Comparison of ENCODE assay signal across 15 cellular contexts in genomic region chr16:80174416-80174815, GRCh38.
DNase-seq lines count a peak whose midpoint lies in the region; ATAC-seq and TF ChIP-seq lines count a peak whose summit lies in the region.
"Had no signal": no experiment of that assay in that cellular context is flagged by ENCODE, and none has a peak within 500 bp of the region (broad histone marks: within the 10 kb centered on the region; RNA-seq: fewer than 3 reads in every experiment).

No MANE protein-coding gene starts in this region.

- TF ChIP-seq CTCF in BJ (IDR thresholded peaks at IDR 0.05; ENCODE audit: insufficient read depth, low read depth, low read length), result no peak
- TF ChIP-seq CTCF in epithelial cell of esophagus (IDR thresholded peaks at IDR 0.05; ENCODE audit: insufficient read depth, low read depth, low read length, missing control alignments), result no peak
- TF ChIP-seq CTCF in stomach (IDR thresholded peaks at IDR 0.05), result no peak

- H3K4me1 ChIP-seq in mesodermal cell (ENCODE audit: control insufficient read depth, insufficient read depth, low read length, poor library complexity, severe bottlenecking) (peaks cover 12% of the 10 kb centered on the region), stomach (no peaks in the 10 kb centered on the region)
- H3K4me1 ChIP-seq: prostate gland had no signal

- no peak overlapping the region for H3K27ac Mint-ChIP-seq in activated CD4-positive, alpha-beta memory T cell treated with anti-CD3 and anti-CD28 coated beads for 36 hours
- H3K27ac Mint-ChIP-seq: stimulated activated naive CD8-positive, alpha-beta T cell treated with anti-CD3 and anti-CD28 coated beads, Interleukin-15, Interleukin-2, amounts not matched to agents 100 ng/mL and 50 ng/mL, for 24 hours had no signal

- intact Hi-C loops in activated CD4-positive, alpha-beta memory T cell treated with anti-CD3 and anti-CD28 coated beads for 36 hours (cut with micrococcal nuclease), result no loop called here
- intact Hi-C loops in stomach (cut with DNase I; ENCODE audit: low total_unique reads), result no loop called here

- WGBS in mesodermal cell (ENCODE audit: insufficient coverage in 2 of 2), 2 experiments, result no CpG with 5 or more reads among the region's 2 CpGs
- WGBS in stomach, 5 donors, result 52 to 60% (median 59%) methylated on average over 2 of the region's 2 CpGs

- no peak for TF ChIP-seq POLR2A in stomach (IDR thresholded peaks at IDR 0.05)

- no peaks in the 10 kb centered on the region for H3K9me3 Mint-ChIP-seq in activated CD4-positive, alpha-beta memory T cell treated with anti-CD3 and anti-CD28 coated beads for 36 hours
- H3K9me3 Mint-ChIP-seq: stimulated activated naive CD8-positive, alpha-beta T cell treated with anti-CD3 and anti-CD28 coated beads, Interleukin-15, Interleukin-2, amounts not matched to agents 100 ng/mL and 50 ng/mL, for 24 hours had no signal

- H3K27ac ChIP-seq in mesodermal cell (ENCODE audit: low read depth, low read length, severe bottlenecking) (peak overlapping the region; percentile 47), stomach (no peak overlapping the region)
- H3K27ac ChIP-seq: prostate gland had no signal

- POLR2A ChIA-PET in BJ (lab: Charles Lee), result no interaction called here
- POLR2A ChIA-PET in activated CD4-positive, alpha-beta memory T cell treated with anti-CD3 and anti-CD28 coated beads for 36 hours (lab: Charles Lee), result no interaction called here

- no peak for ATAC-seq in activated CD4-positive, CD25-positive, alpha-beta regulatory T cell treated with anti-CD3 and anti-CD28 coated beads, Interleukin-2, amount 50 U/mL, for 24 hours

- H3K27me3 ChIP-seq in BJ (ENCODE audit: control insufficient read depth, insufficient read depth, low read length) (no peaks in the 10 kb centered on the region), stomach (no peaks in the 10 kb centered on the region)

- H3K4me1 Mint-ChIP-seq in activated CD4-positive, alpha-beta memory T cell treated with anti-CD3 and anti-CD28 coated beads for 36 hours (ENCODE audit: low read depth), result no peaks in the 10 kb centered on the region

- TF ChIP-seq EP300 in stomach (IDR thresholded peaks at IDR 0.05), result no peak

- H3K36me3 Mint-ChIP-seq in activated CD4-positive, alpha-beta memory T cell treated with anti-CD3 and anti-CD28 coated beads for 36 hours, result no peaks in the 10 kb centered on the region

- no peaks in the 10 kb centered on the region for H3K36me3 ChIP-seq in BJ (ENCODE audit: control insufficient read depth, insufficient read depth, low read length)
- H3K36me3 ChIP-seq in mesodermal cell (ENCODE audit: control insufficient read depth, insufficient read depth, low read length), result no peaks in the 10 kb centered on the region
- H3K36me3 ChIP-seq in stomach, result no peaks in the 10 kb centered on the region
- H3K36me3 ChIP-seq: prostate gland had no signal

- no peak overlapping the region for H3K4me3 ChIP-seq in BJ (ENCODE audit: low read depth, low read length)
- H3K4me3 ChIP-seq in epithelial cell of esophagus (ENCODE audit: low read length), result no peak overlapping the region
- no peak overlapping the region for H3K4me3 ChIP-seq in mesodermal cell (ENCODE audit: extremely low read depth, insufficient read depth, low read length, poor library complexity, severe bottlenecking)
- no peak overlapping the region for H3K4me3 ChIP-seq in stomach
- H3K4me3 ChIP-seq: prostate gland had no signal

- no peak overlapping the region for H3K4me3 Mint-ChIP-seq in activated CD4-positive, alpha-beta memory T cell treated with anti-CD3 and anti-CD28 coated beads for 36 hours
- H3K4me3 Mint-ChIP-seq: stimulated activated naive CD8-positive, alpha-beta T cell treated with anti-CD3 and anti-CD28 coated beads, Interleukin-15, Interleukin-2, amounts not matched to agents 100 ng/mL and 50 ng/mL, for 24 hours had no signal

- peak; percentile 85 for DNase-seq in BJ (ENCODE audit: low read depth)
- DNase-seq in M059J (ENCODE audit: low read depth), result peak; percentile 89
- DNase-seq in epithelial cell of esophagus (ENCODE audit: low read depth), result peak; percentile 83
- DNase-seq in activated CD4-positive, alpha-beta memory T cell treated with anti-CD3 and anti-CD28 coated beads for 36 hours, result no peak
- no peak for DNase-seq in stomach
- DNase-seq in NCI-H510A treated with DMSO at 0.1 percent for 48 hours (lab: John Stamatoyannopoulos, UW), result no peak
- DNase-seq: activated naive CD4-positive, alpha-beta T cell; GOT3; hypothalamus; NCI-H2029; stimulated activated CD4-positive, alpha-beta T cell treated with anti-CD3 and anti-CD28 coated beads, Interleukin-4, amount 100 ng/mL, for 4 hours had no signal

- no peaks in the 10 kb centered on the region for H3K9me3 ChIP-seq in mesodermal cell (ENCODE audit: control insufficient read depth, low read length)
- H3K9me3 ChIP-seq in stomach, result no peaks in the 10 kb centered on the region
- H3K9me3 ChIP-seq: prostate gland had no signal

- CTCF ChIA-PET in BJ (lab: Yijun Ruan, JAX), result no interaction called here
- CTCF ChIA-PET in activated CD4-positive, alpha-beta memory T cell treated with anti-CD3 and anti-CD28 coated beads for 36 hours (lab: Charles Lee), result no interaction called here

- peaks cover 14% of the 10 kb centered on the region for H3K27me3 Mint-ChIP-seq in activated CD4-positive, alpha-beta memory T cell treated with anti-CD3 and anti-CD28 coated beads for 36 hours

Comparison
In these comparisons a context has a peak if more than half of its experiments do, and no peak if none do; other contexts are left out.
1. DNase-seq: peak in BJ (single experiment), M059J (single experiment) and epithelial cell of esophagus (single experiment); none in activated CD4-positive, alpha-beta memory T cell treated with anti-CD3 and anti-CD28 coated beads for 36 hours (single experiment), stomach (single experiment) and NCI-H510A treated with DMSO at 0.1 percent for 48 hours (single experiment).